ENCODE assay signal across 8 cellular contexts in the genomic region with DNA sequence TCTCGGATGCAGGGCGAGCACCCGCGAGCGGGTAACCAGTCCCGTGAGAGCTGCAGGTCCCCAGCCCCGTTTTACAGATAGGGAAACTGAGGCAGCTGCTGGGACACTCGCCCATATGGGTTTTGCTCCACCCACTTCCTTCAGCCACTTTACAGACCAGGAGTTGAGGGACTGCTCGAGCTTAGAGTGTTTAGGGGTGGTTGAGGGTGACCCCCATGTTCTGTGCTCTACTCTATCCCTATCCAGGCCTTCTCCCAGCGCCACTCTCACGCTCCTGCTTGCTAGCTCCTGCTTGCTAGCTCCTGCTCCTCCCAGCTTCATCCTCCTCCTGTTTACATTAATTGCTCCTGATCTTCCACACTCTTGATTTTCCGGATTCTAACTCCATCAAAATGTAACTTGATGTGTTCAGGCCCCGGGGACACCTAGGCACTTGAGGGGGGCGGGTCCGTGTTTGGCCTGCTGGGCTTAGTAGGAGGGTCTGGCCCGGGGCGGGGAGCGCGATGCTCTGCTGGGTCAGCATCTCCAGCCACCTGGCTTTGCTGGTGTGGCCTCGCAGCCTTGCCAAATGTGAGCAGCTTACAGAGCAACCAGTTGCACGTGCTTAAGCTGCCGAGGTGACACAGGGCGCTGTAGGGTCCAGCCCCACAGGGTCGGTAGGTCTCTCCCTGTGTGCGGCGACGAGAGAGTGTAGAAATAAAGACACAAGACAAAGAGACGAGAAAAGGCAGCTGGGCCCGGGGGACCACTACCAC. TPM values are rescaled to one million over a fixed set of nuclear protein-coding genes. Genes with fewer than 3 reads are reported as not detected.
DNase-seq lines count a peak whose midpoint lies in the region; ATAC-seq and TF ChIP-seq lines count a peak whose summit lies in the region.

No MANE protein-coding gene starts in this region.

- H3K9me3 ChIP-seq in Peyer's patch (peaks cover 0 to 3% (median 0%) of the 10 kb centered on the region in 4 donors), osteoblast (ENCODE audit: low read depth, low read length) (peaks cover 4% of the 10 kb centered on the region)

- H3K36me3 ChIP-seq in Peyer's patch (peaks cover 0 to 8% (median 0%) of the 10 kb centered on the region in 3 donors), osteoblast (ENCODE audit: insufficient read depth, low read length) (peaks cover 8% of the 10 kb centered on the region)

- no peak for TF ChIP-seq POLR2A in Peyer's patch (IDR thresholded peaks at IDR 0.05)

- H3K27me3 ChIP-seq in Peyer's patch = no peaks in the 10 kb centered on the region
- peaks cover 22% of the 10 kb centered on the region for H3K27me3 ChIP-seq in osteoblast (ENCODE audit: insufficient read depth, low read length)

- TF ChIP-seq CTCF in Peyer's patch (IDR thresholded peaks at IDR 0.05) = no peak
- no peak for TF ChIP-seq CTCF in epithelial cell of proximal tubule (conservative IDR thresholded peaks at IDR 0.05; ENCODE audit: low read depth, low read length)
- no peak for TF ChIP-seq CTCF in osteoblast (IDR thresholded peaks at IDR 0.05; ENCODE audit: extremely low read depth, low read depth, low read length)

- no peak for ATAC-seq in GM21423 (IDR thresholded peaks at IDR 0.05; ENCODE audit: unreplicated experiment)

- peaks cover 27% of the 10 kb centered on the region for H3K79me2 ChIP-seq in osteoblast (ENCODE audit: insufficient read depth, low read length)

- H3K4me2 ChIP-seq in osteoblast (ENCODE audit: insufficient read depth, low read length) = peak overlapping the region; percentile 96

- H4K20me1 ChIP-seq in osteoblast (ENCODE audit: insufficient read depth, low read length) = peaks cover 14% of the 10 kb centered on the region

- peak overlapping the region; percentile 91 to 99 (median 98) for H3K27ac ChIP-seq in Peyer's patch
- H3K27ac ChIP-seq in osteoblast (ENCODE audit: low read depth, low read length) = peak overlapping the region; percentile 92

- DNase-seq in COLO668 (lab: John Stamatoyannopoulos, UW; ENCODE audit: unreplicated experiment) (peak; percentile 39), Peyer's patch (peak in 2 of 3 donors; percentile 48 to 50), epithelial cell of proximal tubule (ENCODE audit: low read depth) (no peak), osteoblast (ENCODE audit: insufficient read length, low spot score, missing footprints) (peak; percentile 44), occipital lobe (lab: John Stamatoyannopoulos, UW) (no peak), kidney glomerular epithelial cell (lab: John Stamatoyannopoulos, UW) (no peak)
- DNase-seq in stimulated activated CD4-positive, alpha-beta T cell treated with anti-CD3 and anti-CD28 coated beads, Interleukin-4, amount 100 ng/mL, for 1 hour = no peak

- H2AFZ ChIP-seq in osteoblast (ENCODE audit: low read length) = peak overlapping the region; percentile 95

- H3K4me3 ChIP-seq in Peyer's patch = peak overlapping the region; percentile 82 to 99 (median 99)
- H3K4me3 ChIP-seq in epithelial cell of proximal tubule (ENCODE audit: low read depth, low read length) = peak overlapping the region; percentile 68
- H3K4me3 ChIP-seq in osteoblast (ENCODE audit: insufficient read depth, low read length) = peak overlapping the region; percentile 95

- peaks cover 4 to 30% (median 20%) of the 10 kb centered on the region in 4 donors for H3K4me1 ChIP-seq in Peyer's patch
- peaks cover 19% of the 10 kb centered on the region for H3K4me1 ChIP-seq in osteoblast (ENCODE audit: insufficient read depth, low read length)

RNA-seq across cellular contexts. Expression of a gene that starts 1.5 kb away (rescaled TPM):
- total RNA-seq in Peyer's patch = 100 to 1,000 TPM; 123 to 193 (median 168) TPM
- total RNA-seq in epithelial cell of proximal tubule = 58.5 and 91.0 TPM in 2 replicates
- 42.7 and 50.3 TPM in 2 replicates for total RNA-seq in osteoblast
- total RNA-seq in occipital lobe = 39.5 TPM

RNA-seq across cellular contexts. Expression of a gene that starts 20.2 kb away (rescaled TPM):
- total RNA-seq in Peyer's patch = 100 to 1,000 TPM in 1 of 4 donors, 10 to 100 TPM in 2, 1 to 10 TPM in 1; 1.9 to 191 (median 37.1) TPM
- 45.7 and 106 TPM in 2 replicates for total RNA-seq in epithelial cell of proximal tubule
- total RNA-seq in osteoblast = not detected in 2 replicates
- total RNA-seq in occipital lobe = not detected

RNA-seq across cellular contexts. Expression of a gene that starts 31.1 kb away (rescaled TPM):
- total RNA-seq in Peyer's patch (10 to 100 TPM; 38.8 to 93.7 (median 70.2) TPM), epithelial cell of proximal tubule (194 and 269 TPM in 2 replicates), osteoblast (24.5 and 33.3 TPM in 2 replicates), occipital lobe (32.6 TPM)

Comparison
In these comparisons a context has a peak if more than half of its experiments do, and no peak if none do; other contexts are left out.
1. DNase-seq: peak in COLO668 (single experiment), Peyer's patch (2 of 3) and osteoblast (single experiment); none in epithelial cell of proximal tubule (single experiment), occipital lobe (single experiment), kidney glomerular epithelial cell (single experiment) and stimulated activated CD4-positive, alpha-beta T cell treated with anti-CD3 and anti-CD28 coated beads, Interleukin-4, amount 100 ng/mL, for 1 hour (single experiment).
2. Peak in every context shown above with its lines, with median percentiles within 50 percentile points of each other: H3K4me3 ChIP-seq.